ENCODE assay signal across 8 cellular contexts in genomic region chr2:172103471-172104292, GRCh38. TPM values are rescaled to one million over a fixed set of nuclear protein-coding genes. Genes with fewer than 3 reads are reported as not detected.
DNase-seq lines count a peak whose midpoint lies in the region; ATAC-seq and TF ChIP-seq lines count a peak whose summit lies in the region.

No MANE protein-coding gene starts in this region.

- H3K36me3 ChIP-seq in lung (ENCODE audit: control insufficient read depth in 2 of 2, insufficient read depth in 2 of 2, low read length in 2 of 2), result no peaks in the 10 kb centered on the region

- H3K9me3 ChIP-seq in lung (ENCODE audit: control insufficient read depth in 2 of 2, insufficient read depth in 1 of 2, low read length in 1 of 2), result peaks cover 0 to 10% of the 10 kb centered on the region in 2 donors

- H3K4me1 ChIP-seq in lung (ENCODE audit: control insufficient read depth in 2 of 2, insufficient read depth in 2 of 2, low read length in 2 of 2), result peaks cover 0 to 26% of the 10 kb centered on the region in 2 donors

- no peaks in the 10 kb centered on the region for H3K27me3 ChIP-seq in lung (ENCODE audit: control insufficient read depth, insufficient read depth)

- peak; percentile 95 for TF ChIP-seq CTCF in AG09309 (IDR thresholded peaks at IDR 0.05; ENCODE audit: control insufficient read depth, insufficient read depth, low read depth, low read length, missing control alignments)
- TF ChIP-seq CTCF in GM20000 (IDR thresholded peaks at IDR 0.05; ENCODE audit: extremely low read depth, missing control alignments), result peak; percentile 93
- TF ChIP-seq CTCF in lung (IDR thresholded peaks at IDR 0.05; ENCODE audit: control extremely low read depth, extremely low read depth), result peak; percentile 69

- no peak overlapping the region for H3K27ac ChIP-seq in lung (ENCODE audit: low read depth in 1 of 2, low read length in 1 of 2)

- H3K4me3 ChIP-seq in AG09309 (ENCODE audit: control insufficient read depth, low read depth, low read length) (peak overlapping the region; percentile 86; the same call in 1 of the 2 replicates), lung (no peak overlapping the region)

- no peak for DNase-seq in AG09309 (ENCODE audit: low read depth)
- DNase-seq in GM20000 (ENCODE audit: low spot score), result peak; percentile 82
- DNase-seq in NCI-H345 treated with DMSO at 0.1 percent for 48 hours (lab: John Stamatoyannopoulos, UW; ENCODE audit: unreplicated experiment), result peak; percentile 48
- peak; percentile 79 for DNase-seq in activated CD4-positive, alpha-beta T cell treated with anti-CD3 and anti-CD28 coated beads for 48 hours
- peak; percentile 68 to 87 for DNase-seq in dermis microvascular lymphatic vessel endothelial cell (ENCODE audit: low read depth in 2 of 2)
- DNase-seq in lung (ENCODE audit: low spot score), result peak; percentile 82
- DNase-seq in stimulated activated CD8-positive, alpha-beta memory T cell treated with anti-CD3 and anti-CD28 coated beads, Interleukin-4, amount 100 ng/mL, for 4 hours (ENCODE audit: low read depth in 2 of 2, low spot score in 1 of 2), result peak; percentile 42 to 54

- ATAC-seq in lung (ENCODE audit: insufficient read depth, low FRiP score) (no peak), GM18517 (IDR thresholded peaks at IDR 0.05; ENCODE audit: unreplicated experiment) (no peak)

- WGBS in lung, 2 donors, result 2 to 4% methylated on average over 25 of the region's 25 CpGs

RNA-seq across cellular contexts. Expression of gene DLX2, which starts 1.0 kb away (rescaled TPM):
- total RNA-seq in dermis microvascular lymphatic vessel endothelial cell (not detected in 2 replicates), lung (under 1 TPM in 1 of 2 donors, not detected in 1; 0.26 TPM)
- under 1 TPM in 1 of 2 donors, not detected in 1; 0.01 TPM for polyA plus RNA-seq in lung

RNA-seq across cellular contexts. Expression of gene DLX1, which starts 18.4 kb away (rescaled TPM):
- under 0.01 TPM in 1 of 2 replicates, not detected in the other for total RNA-seq in dermis microvascular lymphatic vessel endothelial cell
- not detected for total RNA-seq in lung
- under 1 TPM in 1 of 2 donors, not detected in 1; 0.05 TPM for polyA plus RNA-seq in lung
